ENCODE assay signal across 5 cellular contexts in genomic region chr1:47453910-47454309, GRCh38. TPM values are rescaled to one million over a fixed set of nuclear protein-coding genes. Genes with fewer than 3 reads are reported as not detected.
"Had no signal": no experiment of that assay in that cellular context is flagged by ENCODE, and none has a peak within 500 bp of the region (broad histone marks: within the 10 kb centered on the region; RNA-seq: fewer than 3 reads in every experiment).

No MANE protein-coding gene starts in this region.

RNA-seq across cellular contexts. Expression of gene FOXE3, which starts 37.8 kb away (rescaled TPM):
- total RNA-seq: GM23248, H4, HepG2, HT1080 had no signal
- polyA plus RNA-seq: GM23248, HepG2, IgD-negative memory B cell had no signal
